Comparison of ENCODE assay signal across 1 cellular context in the genomic region with DNA sequence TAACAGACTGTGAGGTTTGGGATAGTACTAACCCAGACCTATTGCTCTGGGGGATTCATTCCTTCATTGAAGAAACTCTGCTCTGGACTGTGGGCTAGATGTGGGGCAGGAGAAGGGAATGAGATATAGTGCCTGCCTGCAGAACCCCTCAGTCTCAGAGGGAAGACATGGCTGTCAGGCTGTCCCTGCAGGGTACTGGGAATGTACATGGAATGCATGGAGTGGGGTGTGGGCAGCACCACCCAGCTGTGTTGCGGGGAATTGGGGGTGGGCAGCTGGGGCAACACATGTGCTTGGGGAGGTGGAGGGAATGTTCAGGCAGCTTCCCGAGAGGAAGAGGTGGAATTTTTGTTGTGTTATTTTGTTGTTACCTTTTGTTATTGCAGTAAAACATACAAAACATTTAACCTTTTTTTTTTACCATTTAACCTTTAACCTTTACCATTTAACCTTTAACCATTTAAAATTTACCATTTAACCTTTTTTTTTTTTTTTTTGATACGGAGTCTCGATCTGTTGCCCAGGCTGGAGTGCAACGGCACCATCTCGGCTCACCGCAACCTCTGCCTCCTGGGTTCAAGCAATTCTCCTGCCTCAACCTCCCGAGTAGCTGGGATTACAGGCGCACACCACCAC.
TF ChIP-seq lines count a peak whose summit lies in the region.

No MANE protein-coding gene starts in this region.

TF ChIP-seq in A549, 52 proteins besides CTCF, POLR2A, EP300 and RAD21 (continued from another document):
- TF ChIP-seq NFE2L2 (conservative IDR thresholded peaks at IDR 0.05; ENCODE audit: low read length) (no peak), HEYL (CRISPR knock-in tag; IDR thresholded peaks at IDR 0.05) (no peak), JUNB (IDR thresholded peaks at IDR 0.05) (no peak), HOXB13 (CRISPR knock-in tag; IDR thresholded peaks at IDR 0.05; ENCODE audit: low read depth) (peak; percentile 47; the same call in 1 of the 2 replicates), CBX2 (IDR thresholded peaks at IDR 0.05; ENCODE audit: borderline replicate concordance, low read depth) (no peak), ZFP36 (IDR thresholded peaks at IDR 0.05; ENCODE audit: borderline replicate concordance, partially characterized antibody) (no peak), EHMT2 (IDR thresholded peaks at IDR 0.05; ENCODE audit: low read depth) (no peak), SREBF2 (IDR thresholded peaks at IDR 0.05) (no peak), TFCP2L1 (CRISPR knock-in tag; IDR thresholded peaks at IDR 0.05) (no peak), MAZ (IDR thresholded peaks at IDR 0.05; ENCODE audit: borderline replicate concordance, low read depth, low read length) (no peak), TP53 (CRISPR knock-in tag; IDR thresholded peaks at IDR 0.05) (no peak), JUN (IDR thresholded peaks at IDR 0.05) (no peak), CHD2 (IDR thresholded peaks at IDR 0.05; ENCODE audit: low read length, partially characterized antibody) (no peak), HDAC2 (IDR thresholded peaks at IDR 0.05) (no peak), BHLHE40 (IDR thresholded peaks at IDR 0.05; ENCODE audit: low read depth, low read length) (no peak), NPAS2 (CRISPR knock-in tag; IDR thresholded peaks at IDR 0.05; ENCODE audit: borderline replicate concordance) (no peak), ZSCAN20 (CRISPR knock-in tag; IDR thresholded peaks at IDR 0.05) (no peak), RFX5 (IDR thresholded peaks at IDR 0.05) (no peak), CBX8 (IDR thresholded peaks at IDR 0.05) (no peak), HOXB5 (CRISPR knock-in tag; IDR thresholded peaks at IDR 0.05) (peak; percentile 72; the same call in 1 of the 2 replicates), POLR2AphosphoS2 (conservative IDR thresholded peaks at IDR 0.05; ENCODE audit: low read length) (no peak), FOXS1 (CRISPR knock-in tag; IDR thresholded peaks at IDR 0.05) (no peak), KDM5A (IDR thresholded peaks at IDR 0.05) (no peak), KDM1A (IDR thresholded peaks at IDR 0.05; ENCODE audit: low read depth) (no peak), MYC (IDR thresholded peaks at IDR 0.05; ENCODE audit: borderline replicate concordance, low read length) (peak; percentile 67)
- TF ChIP-seq, protein P1, sequence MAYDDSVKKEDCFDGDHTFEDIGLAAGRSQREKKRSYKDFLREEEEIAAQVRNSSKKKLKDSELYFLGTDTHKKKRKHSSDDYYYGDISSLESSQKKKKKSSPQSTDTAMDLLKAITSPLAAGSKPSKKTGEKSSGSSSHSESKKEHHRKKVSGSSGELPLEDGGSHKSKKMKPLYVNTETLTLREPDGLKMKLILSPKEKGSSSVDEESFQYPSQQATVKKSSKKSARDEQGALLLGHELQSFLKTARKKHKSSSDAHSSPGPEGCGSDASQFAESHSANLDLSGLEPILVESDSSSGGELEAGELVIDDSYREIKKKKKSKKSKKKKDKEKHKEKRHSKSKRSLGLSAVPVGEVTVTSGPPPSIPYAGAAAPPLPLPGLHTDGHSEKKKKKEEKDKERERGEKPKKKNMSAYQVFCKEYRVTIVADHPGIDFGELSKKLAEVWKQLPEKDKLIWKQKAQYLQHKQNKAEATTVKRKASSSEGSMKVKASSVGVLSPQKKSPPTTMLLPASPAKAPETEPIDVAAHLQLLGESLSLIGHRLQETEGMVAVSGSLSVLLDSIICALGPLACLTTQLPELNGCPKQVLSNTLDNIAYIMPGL (CRISPR knock-in tag; IDR thresholded peaks at IDR 0.05; ENCODE audit: borderline replicate concordance): no peak
- TF ChIP-seq, protein P2, sequence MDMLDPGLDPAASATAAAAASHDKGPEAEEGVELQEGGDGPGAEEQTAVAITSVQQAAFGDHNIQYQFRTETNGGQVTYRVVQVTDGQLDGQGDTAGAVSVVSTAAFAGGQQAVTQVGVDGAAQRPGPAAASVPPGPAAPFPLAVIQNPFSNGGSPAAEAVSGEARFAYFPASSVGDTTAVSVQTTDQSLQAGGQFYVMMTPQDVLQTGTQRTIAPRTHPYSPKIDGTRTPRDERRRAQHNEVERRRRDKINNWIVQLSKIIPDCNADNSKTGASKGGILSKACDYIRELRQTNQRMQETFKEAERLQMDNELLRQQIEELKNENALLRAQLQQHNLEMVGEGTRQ (IDR thresholded peaks at IDR 0.05): no peak
- TF ChIP-seq, protein P3, sequence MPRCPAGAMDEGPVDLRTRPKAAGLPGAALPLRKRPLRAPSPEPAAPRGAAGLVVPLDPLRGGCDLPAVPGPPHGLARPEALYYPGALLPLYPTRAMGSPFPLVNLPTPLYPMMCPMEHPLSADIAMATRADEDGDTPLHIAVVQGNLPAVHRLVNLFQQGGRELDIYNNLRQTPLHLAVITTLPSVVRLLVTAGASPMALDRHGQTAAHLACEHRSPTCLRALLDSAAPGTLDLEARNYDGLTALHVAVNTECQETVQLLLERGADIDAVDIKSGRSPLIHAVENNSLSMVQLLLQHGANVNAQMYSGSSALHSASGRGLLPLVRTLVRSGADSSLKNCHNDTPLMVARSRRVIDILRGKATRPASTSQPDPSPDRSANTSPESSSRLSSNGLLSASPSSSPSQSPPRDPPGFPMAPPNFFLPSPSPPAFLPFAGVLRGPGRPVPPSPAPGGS (IDR thresholded peaks at IDR 0.05): no peak
- TF ChIP-seq, protein P4, sequence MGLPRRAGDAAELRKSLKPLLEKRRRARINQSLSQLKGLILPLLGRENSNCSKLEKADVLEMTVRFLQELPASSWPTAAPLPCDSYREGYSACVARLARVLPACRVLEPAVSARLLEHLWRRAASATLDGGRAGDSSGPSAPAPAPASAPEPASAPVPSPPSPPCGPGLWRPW (IDR thresholded peaks at IDR 0.05): no peak
- TF ChIP-seq, protein P5, sequence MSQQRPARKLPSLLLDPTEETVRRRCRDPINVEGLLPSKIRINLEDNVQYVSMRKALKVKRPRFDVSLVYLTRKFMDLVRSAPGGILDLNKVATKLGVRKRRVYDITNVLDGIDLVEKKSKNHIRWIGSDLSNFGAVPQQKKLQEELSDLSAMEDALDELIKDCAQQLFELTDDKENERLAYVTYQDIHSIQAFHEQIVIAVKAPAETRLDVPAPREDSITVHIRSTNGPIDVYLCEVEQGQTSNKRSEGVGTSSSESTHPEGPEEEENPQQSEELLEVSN (IDR thresholded peaks at IDR 0.05; ENCODE audit: borderline replicate concordance, low read depth): no peak
